1 cellular context compared by ENCODE assay signal in the genomic region with DNA sequence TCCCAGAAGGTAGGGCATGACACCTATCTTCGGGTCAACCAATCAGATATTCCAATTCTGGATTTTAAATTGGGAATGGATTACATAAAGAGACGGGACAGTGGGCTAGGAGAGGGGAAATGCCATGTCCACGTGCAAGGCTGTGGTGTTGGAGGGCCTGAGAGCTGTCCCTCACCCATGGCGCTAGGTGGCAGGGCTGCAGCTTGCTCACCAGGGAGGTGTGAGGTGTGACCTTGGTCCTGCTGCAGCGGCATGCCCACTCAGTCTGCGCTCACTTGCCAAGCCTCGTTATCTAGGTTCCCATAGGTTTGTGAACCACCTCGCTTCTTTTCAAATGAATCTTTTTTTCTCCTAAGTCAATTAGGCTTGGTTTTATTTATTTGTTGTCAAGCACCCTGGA.
A peak's percentile ranks its signal among the peaks of the same experiment; 100 is the strongest.
TF ChIP-seq lines count a peak whose summit lies in the region.

No MANE protein-coding gene starts in this region.

TF ChIP-seq in HepG2, 621 proteins besides CTCF, POLR2A, EP300 and RAD21 (continued from another document):
- TF ChIP-seq, protein P1, sequence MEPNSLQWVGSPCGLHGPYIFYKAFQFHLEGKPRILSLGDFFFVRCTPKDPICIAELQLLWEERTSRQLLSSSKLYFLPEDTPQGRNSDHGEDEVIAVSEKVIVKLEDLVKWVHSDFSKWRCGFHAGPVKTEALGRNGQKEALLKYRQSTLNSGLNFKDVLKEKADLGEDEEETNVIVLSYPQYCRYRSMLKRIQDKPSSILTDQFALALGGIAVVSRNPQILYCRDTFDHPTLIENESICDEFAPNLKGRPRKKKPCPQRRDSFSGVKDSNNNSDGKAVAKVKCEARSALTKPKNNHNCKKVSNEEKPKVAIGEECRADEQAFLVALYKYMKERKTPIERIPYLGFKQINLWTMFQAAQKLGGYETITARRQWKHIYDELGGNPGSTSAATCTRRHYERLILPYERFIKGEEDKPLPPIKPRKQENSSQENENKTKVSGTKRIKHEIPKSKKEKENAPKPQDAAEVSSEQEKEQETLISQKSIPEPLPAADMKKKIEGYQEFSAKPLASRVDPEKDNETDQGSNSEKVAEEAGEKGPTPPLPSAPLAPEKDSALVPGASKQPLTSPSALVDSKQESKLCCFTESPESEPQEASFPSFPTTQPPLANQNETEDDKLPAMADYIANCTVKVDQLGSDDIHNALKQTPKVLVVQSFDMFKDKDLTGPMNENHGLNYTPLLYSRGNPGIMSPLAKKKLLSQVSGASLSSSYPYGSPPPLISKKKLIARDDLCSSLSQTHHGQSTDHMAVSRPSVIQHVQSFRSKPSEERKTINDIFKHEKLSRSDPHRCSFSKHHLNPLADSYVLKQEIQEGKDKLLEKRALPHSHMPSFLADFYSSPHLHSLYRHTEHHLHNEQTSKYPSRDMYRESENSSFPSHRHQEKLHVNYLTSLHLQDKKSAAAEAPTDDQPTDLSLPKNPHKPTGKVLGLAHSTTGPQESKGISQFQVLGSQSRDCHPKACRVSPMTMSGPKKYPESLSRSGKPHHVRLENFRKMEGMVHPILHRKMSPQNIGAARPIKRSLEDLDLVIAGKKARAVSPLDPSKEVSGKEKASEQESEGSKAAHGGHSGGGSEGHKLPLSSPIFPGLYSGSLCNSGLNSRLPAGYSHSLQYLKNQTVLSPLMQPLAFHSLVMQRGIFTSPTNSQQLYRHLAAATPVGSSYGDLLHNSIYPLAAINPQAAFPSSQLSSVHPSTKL (CRISPR knock-in tag; IDR thresholded peaks at IDR 0.05): no peak
- no peak for TF ChIP-seq ZNF160 (CRISPR knock-in tag; IDR thresholded peaks at IDR 0.05)
- TF ChIP-seq MYC (CRISPR knock-in tag; IDR thresholded peaks at IDR 0.05; ENCODE audit: borderline replicate concordance): peak; percentile 44; the same call in 1 of the 2 replicates
- no peak for TF ChIP-seq ZSCAN30 (CRISPR knock-in tag; IDR thresholded peaks at IDR 0.05)
- no peak for TF ChIP-seq CHCHD3 (CRISPR knock-in tag; IDR thresholded peaks at IDR 0.05)
- no peak for TF ChIP-seq CAMTA2 (CRISPR knock-in tag; IDR thresholded peaks at IDR 0.05; ENCODE audit: borderline replicate concordance)
- TF ChIP-seq KDM5B (CRISPR knock-in tag; IDR thresholded peaks at IDR 0.05; ENCODE audit: borderline replicate concordance): no peak
- TF ChIP-seq, protein P2, sequence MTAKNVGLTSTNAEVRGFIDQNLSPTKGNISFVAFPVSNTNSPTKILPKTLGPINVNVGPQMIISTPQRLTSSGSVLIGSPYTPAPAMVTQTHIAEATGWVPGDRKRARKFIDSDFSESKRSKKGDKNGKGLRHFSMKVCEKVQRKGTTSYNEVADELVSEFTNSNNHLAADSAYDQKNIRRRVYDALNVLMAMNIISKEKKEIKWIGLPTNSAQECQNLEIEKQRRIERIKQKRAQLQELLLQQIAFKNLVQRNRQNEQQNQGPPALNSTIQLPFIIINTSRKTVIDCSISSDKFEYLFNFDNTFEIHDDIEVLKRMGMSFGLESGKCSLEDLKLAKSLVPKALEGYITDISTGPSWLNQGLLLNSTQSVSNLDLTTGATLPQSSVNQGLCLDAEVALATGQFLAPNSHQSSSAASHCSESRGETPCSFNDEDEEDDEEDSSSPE (CRISPR knock-in tag; IDR thresholded peaks at IDR 0.05): no peak
- no peak for TF ChIP-seq ZNF607 (CRISPR knock-in tag; IDR thresholded peaks at IDR 0.05; ENCODE audit: borderline replicate concordance)
- TF ChIP-seq HNRNPL (IDR thresholded peaks at IDR 0.05; ENCODE audit: low read depth, low read length): peak; percentile 79
- TF ChIP-seq ZNF614 (CRISPR knock-in tag; IDR thresholded peaks at IDR 0.05; ENCODE audit: borderline replicate concordance): no peak
- no peak for TF ChIP-seq ZNF234 (CRISPR knock-in tag; conservative IDR thresholded peaks at IDR 0.05)
- TF ChIP-seq, protein P3, sequence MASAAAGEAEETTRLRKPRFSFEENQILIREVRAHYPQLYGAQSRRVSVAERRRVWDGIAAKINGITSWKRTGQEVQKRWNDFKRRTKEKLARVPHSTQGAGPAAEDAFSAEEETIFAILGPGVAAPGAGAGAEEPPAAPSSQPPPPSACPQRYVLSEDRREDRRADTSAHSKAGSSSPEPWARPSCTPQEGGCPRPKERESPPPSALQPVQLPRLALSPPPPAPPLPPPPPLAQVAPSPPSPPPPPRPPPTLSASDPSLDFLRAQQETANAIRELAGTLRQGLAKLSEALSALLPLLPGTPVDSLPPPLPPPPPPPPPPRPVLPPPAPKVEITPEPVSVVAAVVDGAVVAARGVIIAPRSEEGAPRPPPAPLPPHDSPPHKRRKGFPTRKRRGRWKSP (CRISPR knock-in tag; IDR thresholded peaks at IDR 0.05): no peak
- TF ChIP-seq ZNF354B (CRISPR knock-in tag; IDR thresholded peaks at IDR 0.05): no peak
- TF ChIP-seq IRF2 (CRISPR knock-in tag; IDR thresholded peaks at IDR 0.05): no peak
- TF ChIP-seq, protein P4, sequence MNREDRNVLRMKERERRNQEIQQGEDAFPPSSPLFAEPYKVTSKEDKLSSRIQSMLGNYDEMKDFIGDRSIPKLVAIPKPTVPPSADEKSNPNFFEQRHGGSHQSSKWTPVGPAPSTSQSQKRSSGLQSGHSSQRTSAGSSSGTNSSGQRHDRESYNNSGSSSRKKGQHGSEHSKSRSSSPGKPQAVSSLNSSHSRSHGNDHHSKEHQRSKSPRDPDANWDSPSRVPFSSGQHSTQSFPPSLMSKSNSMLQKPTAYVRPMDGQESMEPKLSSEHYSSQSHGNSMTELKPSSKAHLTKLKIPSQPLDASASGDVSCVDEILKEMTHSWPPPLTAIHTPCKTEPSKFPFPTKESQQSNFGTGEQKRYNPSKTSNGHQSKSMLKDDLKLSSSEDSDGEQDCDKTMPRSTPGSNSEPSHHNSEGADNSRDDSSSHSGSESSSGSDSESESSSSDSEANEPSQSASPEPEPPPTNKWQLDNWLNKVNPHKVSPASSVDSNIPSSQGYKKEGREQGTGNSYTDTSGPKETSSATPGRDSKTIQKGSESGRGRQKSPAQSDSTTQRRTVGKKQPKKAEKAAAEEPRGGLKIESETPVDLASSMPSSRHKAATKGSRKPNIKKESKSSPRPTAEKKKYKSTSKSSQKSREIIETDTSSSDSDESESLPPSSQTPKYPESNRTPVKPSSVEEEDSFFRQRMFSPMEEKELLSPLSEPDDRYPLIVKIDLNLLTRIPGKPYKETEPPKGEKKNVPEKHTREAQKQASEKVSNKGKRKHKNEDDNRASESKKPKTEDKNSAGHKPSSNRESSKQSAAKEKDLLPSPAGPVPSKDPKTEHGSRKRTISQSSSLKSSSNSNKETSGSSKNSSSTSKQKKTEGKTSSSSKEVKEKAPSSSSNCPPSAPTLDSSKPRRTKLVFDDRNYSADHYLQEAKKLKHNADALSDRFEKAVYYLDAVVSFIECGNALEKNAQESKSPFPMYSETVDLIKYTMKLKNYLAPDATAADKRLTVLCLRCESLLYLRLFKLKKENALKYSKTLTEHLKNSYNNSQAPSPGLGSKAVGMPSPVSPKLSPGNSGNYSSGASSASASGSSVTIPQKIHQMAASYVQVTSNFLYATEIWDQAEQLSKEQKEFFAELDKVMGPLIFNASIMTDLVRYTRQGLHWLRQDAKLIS (CRISPR knock-in tag; IDR thresholded peaks at IDR 0.05): no peak
- TF ChIP-seq, protein P5, sequence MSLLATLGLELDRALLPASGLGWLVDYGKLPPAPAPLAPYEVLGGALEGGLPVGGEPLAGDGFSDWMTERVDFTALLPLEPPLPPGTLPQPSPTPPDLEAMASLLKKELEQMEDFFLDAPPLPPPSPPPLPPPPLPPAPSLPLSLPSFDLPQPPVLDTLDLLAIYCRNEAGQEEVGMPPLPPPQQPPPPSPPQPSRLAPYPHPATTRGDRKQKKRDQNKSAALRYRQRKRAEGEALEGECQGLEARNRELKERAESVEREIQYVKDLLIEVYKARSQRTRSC (CRISPR knock-in tag; IDR thresholded peaks at IDR 0.05; ENCODE audit: low read depth): no peak
- no peak for TF ChIP-seq CBX1 (IDR thresholded peaks at IDR 0.05; ENCODE audit: low read depth)
- TF ChIP-seq ZNF274 (CRISPR knock-in tag; IDR thresholded peaks at IDR 0.05): no peak
- TF ChIP-seq, protein P6, sequence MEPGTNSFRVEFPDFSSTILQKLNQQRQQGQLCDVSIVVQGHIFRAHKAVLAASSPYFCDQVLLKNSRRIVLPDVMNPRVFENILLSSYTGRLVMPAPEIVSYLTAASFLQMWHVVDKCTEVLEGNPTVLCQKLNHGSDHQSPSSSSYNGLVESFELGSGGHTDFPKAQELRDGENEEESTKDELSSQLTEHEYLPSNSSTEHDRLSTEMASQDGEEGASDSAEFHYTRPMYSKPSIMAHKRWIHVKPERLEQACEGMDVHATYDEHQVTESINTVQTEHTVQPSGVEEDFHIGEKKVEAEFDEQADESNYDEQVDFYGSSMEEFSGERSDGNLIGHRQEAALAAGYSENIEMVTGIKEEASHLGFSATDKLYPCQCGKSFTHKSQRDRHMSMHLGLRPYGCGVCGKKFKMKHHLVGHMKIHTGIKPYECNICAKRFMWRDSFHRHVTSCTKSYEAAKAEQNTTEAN (CRISPR knock-in tag; conservative IDR thresholded peaks at IDR 0.05): no peak
- TF ChIP-seq FOXJ3 (CRISPR knock-in tag; IDR thresholded peaks at IDR 0.05; ENCODE audit: borderline replicate concordance): no peak
- TF ChIP-seq, protein P7, sequence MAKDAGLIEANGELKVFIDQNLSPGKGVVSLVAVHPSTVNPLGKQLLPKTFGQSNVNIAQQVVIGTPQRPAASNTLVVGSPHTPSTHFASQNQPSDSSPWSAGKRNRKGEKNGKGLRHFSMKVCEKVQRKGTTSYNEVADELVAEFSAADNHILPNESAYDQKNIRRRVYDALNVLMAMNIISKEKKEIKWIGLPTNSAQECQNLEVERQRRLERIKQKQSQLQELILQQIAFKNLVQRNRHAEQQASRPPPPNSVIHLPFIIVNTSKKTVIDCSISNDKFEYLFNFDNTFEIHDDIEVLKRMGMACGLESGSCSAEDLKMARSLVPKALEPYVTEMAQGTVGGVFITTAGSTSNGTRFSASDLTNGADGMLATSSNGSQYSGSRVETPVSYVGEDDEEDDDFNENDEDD (CRISPR knock-in tag; IDR thresholded peaks at IDR 0.05; ENCODE audit: borderline replicate concordance): peak; percentile 63; the same call in 1 of the 2 replicates
- TF ChIP-seq ZNF644 (CRISPR knock-in tag; IDR thresholded peaks at IDR 0.05; ENCODE audit: low read depth): 0 out of 2 replicates have a peak, but pooled peaks have one; percentile 26
- TF ChIP-seq FOXO1 (CRISPR knock-in tag; IDR thresholded peaks at IDR 0.05): peak; percentile 48; the same call in 1 of the 2 replicates
- no peak for TF ChIP-seq ZNF598 (CRISPR knock-in tag; IDR thresholded peaks at IDR 0.05; ENCODE audit: borderline replicate concordance)
- TF ChIP-seq SP4 (CRISPR knock-in tag; IDR thresholded peaks at IDR 0.05): no peak
- TF ChIP-seq KLF16 (CRISPR knock-in tag; IDR thresholded peaks at IDR 0.05): no peak
- peak; percentile 43; the same call in 1 of the 2 replicates for TF ChIP-seq TBX2 (CRISPR knock-in tag; IDR thresholded peaks at IDR 0.05; ENCODE audit: borderline replicate concordance)
- TF ChIP-seq HOXA9 (CRISPR knock-in tag; IDR thresholded peaks at IDR 0.05; ENCODE audit: borderline replicate concordance): no peak
- no peak for TF ChIP-seq NCOA2 (CRISPR knock-in tag; IDR thresholded peaks at IDR 0.05)
- TF ChIP-seq, protein P8, sequence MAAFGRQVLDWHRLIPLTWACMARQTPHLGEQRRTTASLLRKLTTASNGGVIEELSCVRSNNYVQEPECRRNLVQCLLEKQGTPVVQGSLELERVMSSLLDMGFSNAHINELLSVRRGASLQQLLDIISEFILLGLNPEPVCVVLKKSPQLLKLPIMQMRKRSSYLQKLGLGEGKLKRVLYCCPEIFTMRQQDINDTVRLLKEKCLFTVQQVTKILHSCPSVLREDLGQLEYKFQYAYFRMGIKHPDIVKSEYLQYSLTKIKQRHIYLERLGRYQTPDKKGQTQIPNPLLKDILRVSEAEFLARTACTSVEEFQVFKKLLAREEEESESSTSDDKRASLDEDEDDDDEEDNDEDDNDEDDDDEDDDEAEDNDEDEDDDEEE (CRISPR knock-in tag; IDR thresholded peaks at IDR 0.05): no peak
- TF ChIP-seq ZNF891 (CRISPR knock-in tag; IDR thresholded peaks at IDR 0.05): no peak
- TF ChIP-seq RBAK (CRISPR knock-in tag; IDR thresholded peaks at IDR 0.05): no peak
- TF ChIP-seq ZNF263 (CRISPR knock-in tag; IDR thresholded peaks at IDR 0.05): no peak; the same call in 1 of the 2 replicates
TF ChIP-seq in HepG2: peak in this region for 25.
